ENCODE assay signal across 2 cellular contexts in genomic region chr6:9704989-9705388, GRCh38.
TF ChIP-seq lines count a peak whose summit lies in the region.

No MANE protein-coding gene starts in this region.

TF ChIP-seq in A549, 52 proteins besides CTCF, POLR2A, EP300 and RAD21 (continued from another document):
- TF ChIP-seq KDM5A (IDR thresholded peaks at IDR 0.05) (no peak), MAX (IDR thresholded peaks at IDR 0.05) (no peak), FOSL2 (IDR thresholded peaks at IDR 0.05) (no peak), FOSL2 (CRISPR knock-in tag; IDR thresholded peaks at IDR 0.05) (peak; percentile 51; the same call in 1 of the 2 replicates), E2F6 (IDR thresholded peaks at IDR 0.05; ENCODE audit: borderline replicate concordance, low read depth) (no peak)

TF ChIP-seq in liver, 16 proteins besides CTCF, POLR2A, EP300 and RAD21 (continued from another document):
- peak; percentile 80 for TF ChIP-seq ZBTB33 (IDR thresholded peaks at IDR 0.05)
